In genomic region chrX:107776649-107777535, GRCh38 we compare ENCODE assay signal across 8 cellular contexts.
A peak's percentile ranks its signal among the peaks of the same experiment; 100 is the strongest.
DNase-seq lines count a peak whose midpoint lies in the region; ATAC-seq and FAIRE-seq lines count a peak whose summit lies in the region.

No MANE protein-coding gene starts in this region.

- DNase-seq in AG08396 (ENCODE audit: low spot score) (peak; percentile 86), NCI-H345 (lab: John Stamatoyannopoulos, UW) (peak; percentile 84), kidney glomerular epithelial cell (lab: John Stamatoyannopoulos, UW) (peak; percentile 64)
- peak; percentile 66 for DNase-seq in activated CD4-positive, CD25-positive, alpha-beta regulatory T cell treated with anti-CD3 and anti-CD28 coated beads, Interleukin-2, amount 50 U/mL, for 72 hours
- DNase-seq in stimulated activated CD4-positive, alpha-beta T cell treated with anti-CD3 and anti-CD28 coated beads, Interleukin-15, amount 100 ng/mL, for 48 hours (ENCODE audit: low read depth in 2 of 2): peak; percentile 62 to 78

- ATAC-seq in GM18873 (IDR thresholded peaks at IDR 0.05; ENCODE audit: low FRiP score, unreplicated experiment): peak; percentile 63
- ATAC-seq in HG03342 (IDR thresholded peaks at IDR 0.05; ENCODE audit: unreplicated experiment): peak; percentile 83

- peak; percentile 90 for FAIRE-seq in colon (lab: Jason Lieb, UNC)

Comparison
In these comparisons a context has a peak if more than half of its experiments do, and no peak if none do; other contexts are left out.
1. Peak in every context shown above with its lines: DNase-seq and ATAC-seq.